29 cellular contexts compared by ENCODE assay signal in the genomic region with DNA sequence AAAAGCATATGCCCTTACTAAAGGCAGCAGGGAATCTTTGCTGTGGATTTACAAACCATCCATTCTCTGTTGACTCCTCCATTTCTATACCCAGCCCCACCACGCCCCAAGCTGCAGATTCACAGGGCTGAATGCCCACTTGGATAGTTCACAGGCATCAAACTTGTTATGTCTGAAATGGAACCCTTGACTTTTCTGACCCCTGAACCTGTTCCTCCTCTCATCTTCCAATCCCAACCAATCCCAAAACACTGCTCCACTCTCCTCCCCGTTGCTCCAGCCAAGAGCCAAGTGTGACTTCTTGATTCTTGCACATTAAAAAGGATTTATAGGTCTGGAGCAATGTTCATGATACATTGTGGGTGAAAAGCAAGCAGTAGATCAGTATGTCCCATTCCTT.
"Had no signal": no experiment of that assay in that cellular context is flagged by ENCODE, and none has a peak within 500 bp of the region (broad histone marks: within the 10 kb centered on the region; RNA-seq: fewer than 3 reads in every experiment).

No MANE protein-coding gene starts in this region.

- H3K4me3 ChIP-seq: ascending aorta, cardiac muscle cell, SJCRH30, SK-N-MC had no signal

- H3K27ac Mint-ChIP-seq: activated CD4-positive, alpha-beta T cell treated with anti-CD3 and anti-CD28 coated beads for 36 hours; activated CD4-positive, alpha-beta T cell treated with anti-CD3 and anti-CD28 coated beads, Interleukin-2, amount 10 ng/mL, durations not matched to agents 7 days and 5 days; activated CD8-positive, alpha-beta T cell treated with anti-CD3 and anti-CD28 coated beads, Interleukin-2, amount 10 ng/mL, durations not matched to agents 7 days and 5 days; activated naive CD4-positive, alpha-beta T cell treated with anti-CD3 and anti-CD28 coated beads, Interleukin-2, amount 50 U/mL, for 24 hours; activated naive CD8-positive, alpha-beta T cell treated with anti-CD3 and anti-CD28 coated beads, Interleukin-2, amount 10 ng/mL, durations not matched to agents 7 days and 5 days; activated T-cell treated with anti-CD3 and anti-CD28 coated beads, Interleukin-2, amount 50 U/mL, for 24 hours; activated T-helper 2 cell treated with anti-CD3 and anti-CD28 coated beads, Interferon-gamma antibody, Interleukin-2, Interleukin-4, amounts not matched to agents 10 μg/mL and 5 μg/mL and 100 μg/mL, durations not matched to agents 14 hours and 24 hours and 36 hours; WTC11 had no signal

- H3K4me1 ChIP-seq: ascending aorta, SJCRH30 had no signal

- H3K9me3 ChIP-seq: ascending aorta, SJCRH30 had no signal

- H3K27me3 ChIP-seq: ascending aorta, cardiac muscle cell had no signal

- H3K4me3 Mint-ChIP-seq: activated CD4-positive, alpha-beta T cell treated with anti-CD3 and anti-CD28 coated beads for 36 hours; activated CD4-positive, alpha-beta T cell treated with anti-CD3 and anti-CD28 coated beads, Interleukin-2, amount 10 ng/mL, durations not matched to agents 7 days and 5 days; activated CD8-positive, alpha-beta T cell treated with anti-CD3 and anti-CD28 coated beads, Interleukin-2, amount 10 ng/mL, durations not matched to agents 7 days and 5 days; activated naive CD4-positive, alpha-beta T cell treated with anti-CD3 and anti-CD28 coated beads, Interleukin-2, amount 50 U/mL, for 24 hours; activated naive CD8-positive, alpha-beta T cell treated with anti-CD3 and anti-CD28 coated beads, Interleukin-2, amount 10 ng/mL, durations not matched to agents 7 days and 5 days; activated T-cell treated with anti-CD3 and anti-CD28 coated beads, Interleukin-2, amount 50 U/mL, for 24 hours; central memory CD8-positive, alpha-beta T cell; WTC11 had no signal

- H3K36me3 ChIP-seq: ascending aorta, cardiac muscle cell, SJCRH30 had no signal

- H3K27ac ChIP-seq: ascending aorta, cardiac muscle cell, SJCRH30, SK-N-MC had no signal

- ATAC-seq: activated CD4-positive, alpha-beta T cell treated with anti-CD3 and anti-CD28 coated beads for 36 hours; activated CD4-positive, CD25-positive, alpha-beta regulatory T cell treated with anti-CD3 and anti-CD28 coated beads, Interleukin-2, amount 50 U/mL, for 24 hours; activated CD8-positive, alpha-beta T cell treated with anti-CD3 and anti-CD28 coated beads, Interleukin-2, amount 10 ng/mL, durations not matched to agents 7 days and 5 days; Panc1; WTC11 had no signal

- DNase-seq: activated CD4-positive, alpha-beta T cell treated with anti-CD3 and anti-CD28 coated beads for 36 hours; activated CD4-positive, alpha-beta T cell treated with anti-CD3 and anti-CD28 coated beads, Interleukin-2, amount 10 ng/mL, durations not matched to agents 7 days and 5 days; activated CD4-positive, alpha-beta T cell treated with anti-CD3 and anti-CD28 coated beads, Interleukin-2, amount 50 U/mL, for 48 hours; activated CD8-positive, alpha-beta T cell treated with anti-CD3 and anti-CD28 coated beads, Interleukin-2, amount 10 ng/mL, durations not matched to agents 7 days and 5 days; activated gamma-delta T cell; activated naive CD4-positive, alpha-beta T cell treated with Interleukin-2 at 50 U/mL for 16 hours; activated naive CD8-positive, alpha-beta T cell treated with anti-CD3 and anti-CD28 coated beads, Interleukin-2, amount 10 ng/mL, durations not matched to agents 7 days and 5 days; activated T-cell treated with anti-CD3 and anti-CD28 coated beads, Interleukin-2, amount 50 U/mL, for 24 hours; amygdala; Karpas-422; NCI-H1105; NCI-H1417 treated with DMSO at 0.1 percent for 48 hours; NCI-H187 treated with DMSO at 0.1 percent for 48 hours; NCI-H2081; NCI-H226; NCI-H446 treated with DMSO at 0.1 percent for 48 hours; NCI-H524 treated with DMSO at 0.1 percent for 48 hours; SHP77; SJCRH30; T1000 had no signal

- H3K9me3 Mint-ChIP-seq: activated CD4-positive, alpha-beta T cell treated with anti-CD3 and anti-CD28 coated beads, Interleukin-2, amount 10 ng/mL, durations not matched to agents 7 days and 5 days; activated naive CD4-positive, alpha-beta T cell treated with anti-CD3 and anti-CD28 coated beads, Interleukin-2, amount 50 U/mL, for 24 hours; activated naive CD8-positive, alpha-beta T cell treated with anti-CD3 and anti-CD28 coated beads, Interleukin-2, amount 10 ng/mL, durations not matched to agents 7 days and 5 days; activated T-cell treated with anti-CD3 and anti-CD28 coated beads, Interleukin-2, amount 50 U/mL, for 24 hours; activated T-helper 2 cell treated with anti-CD3 and anti-CD28 coated beads, Interferon-gamma antibody, Interleukin-2, Interleukin-4, amounts not matched to agents 10 μg/mL and 5 μg/mL and 100 μg/mL, durations not matched to agents 14 hours and 24 hours and 36 hours; central memory CD8-positive, alpha-beta T cell; WTC11 had no signal

- H3K4me1 Mint-ChIP-seq: activated CD4-positive, alpha-beta T cell treated with anti-CD3 and anti-CD28 coated beads for 36 hours; activated naive CD4-positive, alpha-beta T cell treated with anti-CD3 and anti-CD28 coated beads, Interleukin-2, amount 50 U/mL, for 24 hours; activated naive CD8-positive, alpha-beta T cell treated with anti-CD3 and anti-CD28 coated beads, Interleukin-2, amount 10 ng/mL, durations not matched to agents 7 days and 5 days; central memory CD8-positive, alpha-beta T cell had no signal

- H3K36me3 Mint-ChIP-seq: activated naive CD4-positive, alpha-beta T cell treated with anti-CD3 and anti-CD28 coated beads, Interleukin-2, amount 50 U/mL, for 24 hours; activated naive CD8-positive, alpha-beta T cell treated with anti-CD3 and anti-CD28 coated beads, Interleukin-2, amount 10 ng/mL, durations not matched to agents 7 days and 5 days; WTC11 had no signal
